In the genomic region with DNA sequence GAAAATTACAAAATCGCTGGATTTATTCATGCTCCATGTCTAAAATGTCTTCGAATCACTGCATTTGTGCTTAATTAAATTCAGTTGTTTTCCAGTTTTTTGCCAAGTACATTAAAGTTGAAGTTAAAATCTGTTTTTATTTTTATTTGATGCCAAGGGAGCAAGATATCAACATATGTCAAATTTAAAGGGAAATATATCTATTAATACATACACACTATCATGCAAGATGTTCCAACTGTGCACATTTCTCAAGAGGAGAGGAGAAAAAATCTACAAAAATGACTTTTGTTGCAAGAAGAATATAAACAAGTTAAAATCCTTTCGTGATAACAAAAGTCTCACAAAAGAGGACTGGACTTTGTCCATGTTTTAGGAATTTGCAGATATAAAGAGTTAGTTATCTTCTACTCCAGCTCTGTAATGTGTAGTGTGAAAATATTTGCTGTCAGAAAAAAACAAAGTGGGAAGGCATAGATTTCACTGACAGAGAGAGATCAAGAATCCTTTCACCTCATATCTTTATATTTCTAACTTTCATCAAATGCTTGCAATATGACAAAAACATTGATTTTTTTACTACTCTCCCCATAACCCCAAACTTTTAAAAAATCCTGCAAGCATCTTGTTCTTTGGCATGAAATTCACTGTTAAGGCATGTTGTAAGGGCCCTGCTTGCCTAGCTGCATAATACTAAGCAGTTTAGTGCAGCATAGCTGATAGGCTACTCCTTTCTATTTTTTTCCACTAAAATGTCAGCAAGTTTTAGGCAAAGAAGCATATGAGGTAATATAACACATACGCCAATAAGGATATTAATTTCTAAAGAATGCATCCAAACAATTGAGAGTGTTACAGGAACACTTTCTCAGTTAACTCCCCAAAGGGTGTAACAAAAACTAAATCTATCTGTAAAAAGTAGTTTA, we compare ENCODE assay signal across 30 cellular contexts.
DNase-seq lines count a peak whose midpoint lies in the region; ATAC-seq, FAIRE-seq and TF ChIP-seq lines count a peak whose summit lies in the region.
"Had no signal": no experiment of that assay in that cellular context is flagged by ENCODE, and none has a peak within 500 bp of the region (broad histone marks: within the 10 kb centered on the region; RNA-seq: fewer than 3 reads in every experiment).

No MANE protein-coding gene starts in this region.

- ATAC-seq in right cardiac atrium (peak; percentile 79 to 95), GM19035 (IDR thresholded peaks at IDR 0.05; ENCODE audit: unreplicated experiment) (no peak), HG03432 (IDR thresholded peaks at IDR 0.05; ENCODE audit: unreplicated experiment) (no peak)
- ATAC-seq: naive thymus-derived CD8-positive, alpha-beta T cell; PC-3 had no signal

- no peak for TF ChIP-seq POLR2A in tibial nerve (IDR thresholded peaks at IDR 0.05)

- H3K27ac Mint-ChIP-seq in Caco-2 (ENCODE audit: unreplicated experiment), result peak overlapping the region; percentile 16
- H3K27ac Mint-ChIP-seq: activated CD4-positive, alpha-beta T cell treated with anti-CD3 and anti-CD28 coated beads, Interleukin-2, amount 10 ng/mL, durations not matched to agents 7 days and 5 days; activated T-cell treated with anti-CD3 and anti-CD28 coated beads, Interleukin-2, amount 50 U/mL, for 24 hours; CD4-positive, CD25-positive, alpha-beta regulatory T cell; naive thymus-derived CD8-positive, alpha-beta T cell had no signal

- intact Hi-C loops in Caco-2 (cut with micrococcal nuclease; ENCODE audit: unreplicated experiment) (loop anchor here (5.0 kb wide), 2 partner anchors 50 to 115 kb away; no protein-coding TSS in a partner anchor), right cardiac atrium (cut with DNase I) (no loop called here)

- H3K9me3 ChIP-seq in Caco-2, result peaks cover 3% of the 10 kb centered on the region; the same call in 1 of the 2 replicates
- H3K9me3 ChIP-seq in right cardiac atrium (ENCODE audit: control insufficient read depth, low read length), result no peaks in the 10 kb centered on the region
- no peaks in the 10 kb centered on the region for H3K9me3 ChIP-seq in tibial nerve
- H3K9me3 ChIP-seq: stomach had no signal

- H3K36me3 ChIP-seq in Caco-2 (ENCODE audit: control insufficient read depth, insufficient read depth, low read length), result no peaks in the 10 kb centered on the region
- no peaks in the 10 kb centered on the region for H3K36me3 ChIP-seq in tibial nerve
- H3K36me3 ChIP-seq: stomach, transverse colon, WERI-Rb-1 had no signal

- no peaks in the 10 kb centered on the region for H3K27me3 Mint-ChIP-seq in Caco-2 (ENCODE audit: insufficient read depth, unreplicated experiment)
- H3K27me3 Mint-ChIP-seq: activated CD4-positive, alpha-beta T cell treated with anti-CD3 and anti-CD28 coated beads, Interleukin-2, amount 10 ng/mL, durations not matched to agents 7 days and 5 days; activated T-cell treated with anti-CD3 and anti-CD28 coated beads, Interleukin-2, amount 50 U/mL, for 24 hours; CD4-positive, CD25-positive, alpha-beta regulatory T cell; naive thymus-derived CD8-positive, alpha-beta T cell had no signal

- H3K27ac ChIP-seq in right cardiac atrium (ENCODE audit: low read length) (no peak overlapping the region), tibial nerve (peak overlapping the region in 3 of 4 donors; percentile 22 to 54 (median 45))
- H3K27ac ChIP-seq: transverse colon, WERI-Rb-1 had no signal

- no peaks in the 10 kb centered on the region for H3K36me3 Mint-ChIP-seq in Caco-2 (ENCODE audit: insufficient read depth, unreplicated experiment)
- H3K36me3 Mint-ChIP-seq: CD4-positive, CD25-positive, alpha-beta regulatory T cell; naive thymus-derived CD8-positive, alpha-beta T cell had no signal

- H3K4me3 ChIP-seq in Caco-2 (ENCODE audit: low read depth, low read length), result no peak overlapping the region
- no peak overlapping the region for H3K4me3 ChIP-seq in right cardiac atrium (ENCODE audit: low read length)
- no peak overlapping the region for H3K4me3 ChIP-seq in tibial nerve
- H3K4me3 ChIP-seq: dorsolateral prefrontal cortex, stomach, transverse colon had no signal

- H3K4me1 Mint-ChIP-seq in Caco-2 (ENCODE audit: low read depth, unreplicated experiment), result peaks cover 6% of the 10 kb centered on the region
- H3K4me1 Mint-ChIP-seq: activated CD4-positive, alpha-beta T cell treated with anti-CD3 and anti-CD28 coated beads, Interleukin-2, amount 10 ng/mL, durations not matched to agents 7 days and 5 days; CD4-positive, CD25-positive, alpha-beta regulatory T cell; naive thymus-derived CD8-positive, alpha-beta T cell had no signal

- TF ChIP-seq EP300 in tibial nerve (IDR thresholded peaks at IDR 0.05), result no peak

- peaks cover 12% of the 10 kb centered on the region for H3K9me3 Mint-ChIP-seq in Caco-2 (ENCODE audit: unreplicated experiment)
- H3K9me3 Mint-ChIP-seq: activated CD4-positive, alpha-beta T cell treated with anti-CD3 and anti-CD28 coated beads, Interleukin-2, amount 10 ng/mL, durations not matched to agents 7 days and 5 days had no signal

- H3K4me3 Mint-ChIP-seq in Caco-2 (ENCODE audit: unreplicated experiment), result peak overlapping the region; percentile 37
- H3K4me3 Mint-ChIP-seq: activated CD4-positive, alpha-beta T cell treated with anti-CD3 and anti-CD28 coated beads, Interleukin-2, amount 10 ng/mL, durations not matched to agents 7 days and 5 days; activated T-cell treated with anti-CD3 and anti-CD28 coated beads, Interleukin-2, amount 50 U/mL, for 24 hours; CD4-positive, CD25-positive, alpha-beta regulatory T cell; naive thymus-derived CD8-positive, alpha-beta T cell had no signal

- H3K4me1 ChIP-seq in Caco-2, result peaks cover 48% of the 10 kb centered on the region
- no peaks in the 10 kb centered on the region for H3K4me1 ChIP-seq in right cardiac atrium (ENCODE audit: control insufficient read depth, insufficient read depth, low read length)
- H3K4me1 ChIP-seq in tibial nerve, result peaks cover 0 to 22% (median 0%) of the 10 kb centered on the region in 4 donors

- H3K27me3 ChIP-seq in Caco-2 (replicated peaks; ENCODE audit: control insufficient read depth, insufficient read depth, low read length), result no peaks in the 10 kb centered on the region
- H3K27me3 ChIP-seq in right cardiac atrium (ENCODE audit: control insufficient read depth, insufficient read depth), result no peaks in the 10 kb centered on the region
- H3K27me3 ChIP-seq in tibial nerve, result no peaks in the 10 kb centered on the region
- H3K27me3 ChIP-seq: dorsolateral prefrontal cortex, stomach, transverse colon had no signal

- WGBS in right cardiac atrium, result 53% methylated on average over 4 of the region's 4 CpGs
- WGBS in tibial nerve, 2 donors, result 23 to 28% methylated on average over 4 of the region's 4 CpGs

- BruUV-seq in Caco-2 (replicated peaks; lab: Mats Ljungman, UMichigan), result no TSS peak

- peak in 1 of 2 experiments; percentile 5 for DNase-seq in Caco-2
- DNase-seq in amniotic epithelial cell (ENCODE audit: low read depth), result peak; percentile 64
- no peak for DNase-seq in right cardiac atrium
- no peak for DNase-seq in tibial nerve (ENCODE audit: low spot score in 2 of 2)
- no peak for DNase-seq in D721Med (ENCODE audit: insufficient read length, low spot score)
- DNase-seq: activated CD4-positive, alpha-beta T cell treated with anti-CD3 and anti-CD28 coated beads, Interleukin-2, amount 10 ng/mL, durations not matched to agents 7 days and 5 days; activated gamma-delta T cell; activated T-cell treated with anti-CD3 and anti-CD28 coated beads, Interleukin-2, amount 50 U/mL, for 24 hours; CD4-positive, CD25-positive, alpha-beta regulatory T cell; cerebellar nuclear complex; dorsolateral prefrontal cortex; EL; hippocampal formation; naive thymus-derived CD8-positive, alpha-beta T cell; NCI-H1048; NCI-H187 treated with DMSO at 0.1 percent for 48 hours; NCI-H524 treated with DMSO at 0.1 percent for 48 hours; NK-92 treated with Interleukin-12 subunit alpha and Interleukin-12 subunit beta, amount 100 ng/mL, for 24 hours; occipital lobe; PC-3; small intestine; stimulated activated CD4-positive, alpha-beta T cell treated with anti-CD3 and anti-CD28 coated beads, Interleukin-1b, Interleukin-23, amount 100 ng/mL, for 48 hours; stimulated activated CD8-positive, alpha-beta memory T cell treated with anti-CD3 and anti-CD28 coated beads, Interleukin-4, amount 100 ng/mL, for 48 hours; stomach; SW 1271; T1000; transverse colon; WERI-Rb-1 had no signal

- TF ChIP-seq CTCF in Caco-2 (IDR thresholded peaks at IDR 0.05; ENCODE audit: insufficient read depth in 1 of 2, low read depth in 1 of 2, low read length in 1 of 2, severe bottlenecking in 1 of 2, unreplicated experiment in 1 of 2), result no peak
- TF ChIP-seq CTCF in tibial nerve (IDR thresholded peaks at IDR 0.05), result no peak
- no peak for TF ChIP-seq CTCF in D721Med (IDR thresholded peaks at IDR 0.05; ENCODE audit: insufficient read depth, missing control alignments)

- POLR2A ChIA-PET in Caco-2 (lab: Charles Lee), result no interaction called here

- no peak for FAIRE-seq in D721Med (lab: Jason Lieb, UNC)
- FAIRE-seq: small intestine had no signal

- CTCF ChIA-PET in Caco-2 (lab: Charles Lee), result no interaction called here

Comparison
In these comparisons a context has a peak if more than half of its experiments do, and no peak if none do; other contexts are left out.
1. ATAC-seq: peak in right cardiac atrium (2 of 2); none in GM19035 (single experiment) and HG03432 (single experiment).